ENCODE assay signal across 15 cellular contexts in the genomic region with DNA sequence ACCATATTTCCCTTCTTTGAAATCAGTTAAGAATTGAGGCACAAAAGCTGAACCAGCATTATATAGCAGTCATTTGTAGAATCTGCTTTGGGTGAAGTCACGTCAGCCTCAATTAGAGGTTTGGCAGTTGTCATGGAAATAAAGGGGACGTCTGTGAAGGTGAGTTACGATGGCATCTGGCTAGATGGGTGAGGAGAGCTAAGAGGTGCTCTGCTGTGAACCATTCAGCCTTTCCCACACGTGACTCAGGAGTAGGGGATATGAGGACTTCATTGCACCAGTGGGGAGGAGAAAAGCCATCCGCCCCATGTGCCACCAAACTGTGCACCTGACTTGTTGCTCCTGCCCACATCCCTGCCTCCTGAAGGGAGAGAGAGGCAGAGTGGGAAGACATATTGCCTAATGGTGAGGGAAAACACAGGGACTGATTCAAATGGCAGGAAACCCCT. TPM values are rescaled to one million over a fixed set of nuclear protein-coding genes. Genes with fewer than 3 reads are reported as not detected.
A peak's percentile ranks its signal among the peaks of the same experiment; 100 is the strongest.
DNase-seq lines count a peak whose midpoint lies in the region; ATAC-seq, FAIRE-seq and TF ChIP-seq lines count a peak whose summit lies in the region.
"Had no signal": no experiment of that assay in that cellular context is flagged by ENCODE, and none has a peak within 500 bp of the region (broad histone marks: within the 10 kb centered on the region; RNA-seq: fewer than 3 reads in every experiment).

No MANE protein-coding gene starts in this region.

- no peak overlapping the region for H3K27ac Mint-ChIP-seq in stimulated activated naive CD8-positive, alpha-beta T cell treated with anti-CD3 and anti-CD28 coated beads, Interleukin-15, Interleukin-2, amounts not matched to agents 100 ng/mL and 50 ng/mL, for 24 hours
- no peak overlapping the region for H3K27ac Mint-ChIP-seq in stimulated activated naive CD8-positive, alpha-beta T cell treated with anti-CD3 and anti-CD28 coated beads, Interleukin-15, amount 100 ng/mL, for 72 hours

- H2AFZ ChIP-seq in endothelial cell of umbilical vein (ENCODE audit: low read depth, low read length): no peak overlapping the region

- CTCF ChIA-PET in endothelial cell of umbilical vein (lab: Charles Lee): no interaction called here

- dilution Hi-C loops in endothelial cell of umbilical vein (cut with MboI; ENCODE audit: extremely low pct_ligation_motif_present, low sequenced_read_pairs): no loop called here

- FAIRE-seq in endothelial cell of umbilical vein (lab: Jason Lieb, UNC): no peak
- FAIRE-seq: G401.6, H1, RCC 7860 had no signal

- H3K79me2 ChIP-seq in endothelial cell of umbilical vein (ENCODE audit: control insufficient read depth, insufficient read depth, low read length): peaks cover 11% of the 10 kb centered on the region

- no peaks in the 10 kb centered on the region for H3K27me3 ChIP-seq in endothelial cell of umbilical vein (ENCODE audit: control insufficient read depth in 2 of 2, insufficient read depth in 2 of 2, low read length in 2 of 2)
- H3K27me3 ChIP-seq: upper lobe of right lung had no signal

- no peak overlapping the region for H3K4me3 ChIP-seq in endothelial cell of umbilical vein (replicated peaks in 1 of 3; ENCODE audit: insufficient read depth in 1 of 3, low read depth in 1 of 3, low read length in 3 of 3)
- H3K4me3 ChIP-seq: upper lobe of right lung had no signal

- peaks cover 14% of the 10 kb centered on the region for H3K9me3 Mint-ChIP-seq in stimulated activated naive CD8-positive, alpha-beta T cell treated with anti-CD3 and anti-CD28 coated beads, Interleukin-15, Interleukin-2, amounts not matched to agents 100 ng/mL and 50 ng/mL, for 24 hours
- peaks cover 0 to 6% of the 10 kb centered on the region in 2 donors for H3K9me3 Mint-ChIP-seq in stimulated activated naive CD8-positive, alpha-beta T cell treated with anti-CD3 and anti-CD28 coated beads, Interleukin-15, amount 100 ng/mL, for 72 hours

- H3K9ac ChIP-seq in endothelial cell of umbilical vein (replicated peaks; ENCODE audit: extremely low read depth, insufficient read depth, low read length): no peak overlapping the region

- TF ChIP-seq POLR2A in Raji (IDR thresholded peaks at IDR 0.05; ENCODE audit: insufficient read depth, low read depth, low read length): 0 out of 2 replicates have a peak, but pooled peaks have one; percentile 10
- peak; percentile 29 for TF ChIP-seq POLR2A in endothelial cell of umbilical vein (IDR thresholded peaks at IDR 0.05; ENCODE audit: low read depth, low read length)

- no peaks in the 10 kb centered on the region for H3K9me3 ChIP-seq in endothelial cell of umbilical vein (replicated peaks; ENCODE audit: control insufficient read depth, insufficient read depth, low read length)
- H3K9me3 ChIP-seq: upper lobe of right lung had no signal

- no peak for ATAC-seq in stimulated activated naive CD8-positive, alpha-beta T cell treated with anti-CD3 and anti-CD28 coated beads, Interleukin-15, amount 100 ng/mL, for 72 hours
- ATAC-seq in GM21515 (IDR thresholded peaks at IDR 0.05; ENCODE audit: unreplicated experiment): no peak
- ATAC-seq: upper lobe of right lung had no signal

- peak overlapping the region; percentile 11 for H3K4me3 Mint-ChIP-seq in stimulated activated naive CD8-positive, alpha-beta T cell treated with anti-CD3 and anti-CD28 coated beads, Interleukin-15, Interleukin-2, amounts not matched to agents 100 ng/mL and 50 ng/mL, for 24 hours
- H3K4me3 Mint-ChIP-seq in stimulated activated naive CD8-positive, alpha-beta T cell treated with anti-CD3 and anti-CD28 coated beads, Interleukin-15, amount 100 ng/mL, for 72 hours: no peak overlapping the region

- intact Hi-C loops in endothelial cell of umbilical vein (cut with micrococcal nuclease): loop anchor here (5.0 to 10.0 kb wide), 3 partner anchors 268 to 551 kb away; partner anchors contain the start of genes BNC1 and RPS17

- H3K36me3 Mint-ChIP-seq in stimulated activated naive CD8-positive, alpha-beta T cell treated with anti-CD3 and anti-CD28 coated beads, Interleukin-15, Interleukin-2, amounts not matched to agents 100 ng/mL and 50 ng/mL, for 24 hours (ENCODE audit: low read depth): peaks cover 47% of the 10 kb centered on the region

- no peak for TF ChIP-seq CTCF in endothelial cell of umbilical vein (IDR thresholded peaks at IDR 0.05; ENCODE audit: extremely low read depth in 1 of 2, insufficient read depth in 1 of 2, low read depth in 1 of 2, low read length in 2 of 2)

- no peak overlapping the region for H3K27ac ChIP-seq in endothelial cell of umbilical vein (ENCODE audit: insufficient read depth, low read depth, low read length)
- H3K27ac ChIP-seq: upper lobe of right lung had no signal

- BruUV-seq in endothelial cell of umbilical vein (replicated peaks; lab: Mats Ljungman, UMichigan): no TSS peak

- no peak overlapping the region for H3K4me2 ChIP-seq in endothelial cell of umbilical vein (ENCODE audit: insufficient read depth, low read length)

- peaks cover 24% of the 10 kb centered on the region for H3K4me1 ChIP-seq in endothelial cell of umbilical vein (ENCODE audit: control insufficient read depth, extremely low read depth, insufficient read depth, low read length)

- no peaks in the 10 kb centered on the region for H3K27me3 Mint-ChIP-seq in stimulated activated naive CD8-positive, alpha-beta T cell treated with anti-CD3 and anti-CD28 coated beads, Interleukin-15, Interleukin-2, amounts not matched to agents 100 ng/mL and 50 ng/mL, for 24 hours
- H3K27me3 Mint-ChIP-seq in stimulated activated naive CD8-positive, alpha-beta T cell treated with anti-CD3 and anti-CD28 coated beads, Interleukin-15, amount 100 ng/mL, for 72 hours: no peaks in the 10 kb centered on the region

- peaks cover 44% of the 10 kb centered on the region for H3K4me1 Mint-ChIP-seq in stimulated activated naive CD8-positive, alpha-beta T cell treated with anti-CD3 and anti-CD28 coated beads, Interleukin-15, Interleukin-2, amounts not matched to agents 100 ng/mL and 50 ng/mL, for 24 hours (ENCODE audit: low read depth)
- peaks cover 43% of the 10 kb centered on the region for H3K4me1 Mint-ChIP-seq in stimulated activated naive CD8-positive, alpha-beta T cell treated with anti-CD3 and anti-CD28 coated beads, Interleukin-15, amount 100 ng/mL, for 72 hours

- POLR2A ChIA-PET in endothelial cell of umbilical vein (lab: Charles Lee): interaction anchor here (0.6 kb wide), 1 partner anchor 441 kb away, joined by 3 read pairs; no protein-coding TSS in a partner anchor

- no peaks in the 10 kb centered on the region for H3K9me1 ChIP-seq in endothelial cell of umbilical vein (replicated peaks; ENCODE audit: control insufficient read depth, extremely low read depth, insufficient read depth, low read length)

- H4K20me1 ChIP-seq in endothelial cell of umbilical vein (replicated peaks; ENCODE audit: control insufficient read depth, extremely low read depth, insufficient read depth, low read length): no peaks in the 10 kb centered on the region

- peaks cover 3 to 6% of the 10 kb centered on the region in 2 experiments for H3K36me3 ChIP-seq in endothelial cell of umbilical vein (ENCODE audit: control insufficient read depth in 2 of 2, extremely low read depth in 1 of 2, insufficient read depth in 2 of 2, low read length in 2 of 2)

- DNase-seq in stimulated activated naive CD8-positive, alpha-beta T cell treated with anti-CD3 and anti-CD28 coated beads, Interleukin-15, amount 100 ng/mL, for 72 hours: no peak
- DNase-seq in endothelial cell of umbilical vein (ENCODE audit: low read depth, low spot score): no peak
- DNase-seq in amniotic stem cell (lab: John Stamatoyannopoulos, UW): no peak
- no peak for DNase-seq in occipital lobe (lab: John Stamatoyannopoulos, UW)
- DNase-seq: islet precursor cell, NCI-H1092 treated with DMSO at 0.1 percent for 48 hours, NCI-H446, T-helper 9 cell, upper lobe of right lung had no signal

TF ChIP-seq in endothelial cell of umbilical vein, 7 proteins besides CTCF, POLR2A, EP300 and RAD21:
- TF ChIP-seq MAX (IDR thresholded peaks at IDR 0.05; ENCODE audit: insufficient read depth, insufficient read length) (no peak), JUN (IDR thresholded peaks at IDR 0.05; ENCODE audit: borderline replicate concordance, insufficient read depth, insufficient read length, low read depth) (no peak), MYC (IDR thresholded peaks at IDR 0.05; ENCODE audit: low read depth, low read length) (no peak)

RNA-seq across cellular contexts. Expression of gene C15orf40, which starts 2.8 kb away (rescaled TPM):
- 20.9 and 27.9 TPM in 2 replicates for total RNA-seq in endothelial cell of umbilical vein
- 14.1 and 15.4 TPM in 2 replicates for polyA plus RNA-seq in endothelial cell of umbilical vein
- 24.4 and 29.1 TPM in 2 replicates for polyA plus RNA-seq in endothelial cell of umbilical vein (2011; cell fraction: cytosol; rRNA removed)
- 9.4 and 9.7 TPM in 2 replicates for polyA plus RNA-seq in endothelial cell of umbilical vein (2011; cell fraction: nucleus; rRNA removed)
- 16.5 and 28.4 TPM in 2 replicates for polyA plus RNA-seq in endothelial cell of umbilical vein (2012)
- polyA minus RNA-seq in endothelial cell of umbilical vein: 7.6 and 15.0 TPM in 2 replicates
- polyA minus RNA-seq in endothelial cell of umbilical vein (2011; cell fraction: cytosol; rRNA and poly(A)+ RNA removed): 13.9 TPM
- 12.1 and 15.8 TPM in 2 replicates for polyA minus RNA-seq in endothelial cell of umbilical vein (2011; cell fraction: nucleus; rRNA and poly(A)+ RNA removed)
- 18.6 TPM for total RNA-seq in occipital lobe

RNA-seq across cellular contexts. Expression of gene RAMAC, which starts 28.2 kb away (rescaled TPM):
- 14.1 and 15.2 TPM in 2 replicates for total RNA-seq in endothelial cell of umbilical vein
- polyA plus RNA-seq in endothelial cell of umbilical vein: 8.8 and 12.5 TPM in 2 replicates
- polyA plus RNA-seq in endothelial cell of umbilical vein (2011; cell fraction: cytosol; rRNA removed): 14.1 and 14.3 TPM in 2 replicates
- 5.5 and 8.2 TPM in 2 replicates for polyA plus RNA-seq in endothelial cell of umbilical vein (2011; cell fraction: nucleus; rRNA removed)
- polyA plus RNA-seq in endothelial cell of umbilical vein (2012): 15.4 and 19.2 TPM in 2 replicates
- 9.7 and 11.3 TPM in 2 replicates for polyA minus RNA-seq in endothelial cell of umbilical vein
- 8.7 TPM for polyA minus RNA-seq in endothelial cell of umbilical vein (2011; cell fraction: cytosol; rRNA and poly(A)+ RNA removed)
- 4.6 and 6.2 TPM in 2 replicates for polyA minus RNA-seq in endothelial cell of umbilical vein (2011; cell fraction: nucleus; rRNA and poly(A)+ RNA removed)
- total RNA-seq in occipital lobe: 41.5 TPM

RNA-seq across cellular contexts. Expression of gene BTBD1, which starts 52.8 kb away (rescaled TPM):
- total RNA-seq in endothelial cell of umbilical vein (56.9 and 58.0 TPM in 2 replicates), occipital lobe (150 TPM)
- polyA plus RNA-seq in endothelial cell of umbilical vein: 28.0 and 30.8 TPM in 2 replicates
- polyA plus RNA-seq in endothelial cell of umbilical vein (2011; cell fraction: cytosol; rRNA removed): 30.4 and 32.0 TPM in 2 replicates
- 24.7 and 30.5 TPM in 2 replicates for polyA plus RNA-seq in endothelial cell of umbilical vein (2011; cell fraction: nucleus; rRNA removed)
- 38.6 and 58.5 TPM in 2 replicates for polyA plus RNA-seq in endothelial cell of umbilical vein (2012)
- polyA minus RNA-seq in endothelial cell of umbilical vein: 51.7 and 56.0 TPM in 2 replicates
- 87.7 TPM for polyA minus RNA-seq in endothelial cell of umbilical vein (2011; cell fraction: cytosol; rRNA and poly(A)+ RNA removed)
- polyA minus RNA-seq in endothelial cell of umbilical vein (2011; cell fraction: nucleus; rRNA and poly(A)+ RNA removed): 31.8 and 35.3 TPM in 2 replicates
